32 cellular contexts compared by ENCODE assay signal in genomic region chr6:64817525-64817924, GRCh38.
"Had no signal": no experiment of that assay in that cellular context is flagged by ENCODE, and none has a peak within 500 bp of the region (broad histone marks: within the 10 kb centered on the region; RNA-seq: fewer than 3 reads in every experiment).

No MANE protein-coding gene starts in this region.

- H3K4me3 ChIP-seq: pancreas, prostate gland, skin epidermis, testis, transverse colon had no signal

- H3K4me1 ChIP-seq: pancreas, prostate gland, testis had no signal

- H3K27ac Mint-ChIP-seq: activated CD4-positive, alpha-beta memory T cell treated with anti-CD3 and anti-CD28 coated beads, Interleukin-2, amount 10 ng/mL, durations not matched to agents 7 days and 5 days; activated CD4-positive, alpha-beta T cell treated with anti-CD3 and anti-CD28 coated beads, Interleukin-2, amount 10 ng/mL, durations not matched to agents 7 days and 5 days; activated T-cell treated with anti-CD3 and anti-CD28 coated beads, Interleukin-2, amount 50 U/mL, for 24 hours; effector memory CD8-positive, alpha-beta T cell; memory B cell; naive thymus-derived CD4-positive, alpha-beta T cell had no signal

- H3K4me1 Mint-ChIP-seq: activated CD4-positive, alpha-beta memory T cell treated with anti-CD3 and anti-CD28 coated beads, Interleukin-2, amount 10 ng/mL, durations not matched to agents 7 days and 5 days; activated CD4-positive, alpha-beta T cell treated with anti-CD3 and anti-CD28 coated beads, Interleukin-2, amount 10 ng/mL, durations not matched to agents 7 days and 5 days; memory B cell; naive thymus-derived CD4-positive, alpha-beta T cell; neural crest cell had no signal

- H3K27me3 ChIP-seq: brain microvascular endothelial cell, pancreas, testis, transverse colon had no signal

- H3K4me3 Mint-ChIP-seq: activated CD4-positive, alpha-beta memory T cell treated with anti-CD3 and anti-CD28 coated beads, Interleukin-2, amount 10 ng/mL, durations not matched to agents 7 days and 5 days; activated CD4-positive, alpha-beta T cell treated with anti-CD3 and anti-CD28 coated beads, Interleukin-2, amount 10 ng/mL, durations not matched to agents 7 days and 5 days; activated T-cell treated with anti-CD3 and anti-CD28 coated beads, Interleukin-2, amount 50 U/mL, for 24 hours; effector memory CD8-positive, alpha-beta T cell; memory B cell; naive thymus-derived CD4-positive, alpha-beta T cell; neural crest cell had no signal

- H3K36me3 ChIP-seq: brain microvascular endothelial cell, pancreas, prostate gland, transverse colon had no signal

- H3K27ac ChIP-seq: brain microvascular endothelial cell, pancreas, prostate gland, skin epidermis, testis, transverse colon had no signal

- FAIRE-seq: astrocyte, keratinocyte, pancreas, urothelium cell line had no signal

- H3K27me3 Mint-ChIP-seq: activated CD4-positive, alpha-beta memory T cell treated with anti-CD3 and anti-CD28 coated beads, Interleukin-2, amount 10 ng/mL, durations not matched to agents 7 days and 5 days; activated CD4-positive, alpha-beta T cell treated with anti-CD3 and anti-CD28 coated beads, Interleukin-2, amount 10 ng/mL, durations not matched to agents 7 days and 5 days; activated T-cell treated with anti-CD3 and anti-CD28 coated beads, Interleukin-2, amount 50 U/mL, for 24 hours; effector memory CD8-positive, alpha-beta T cell; memory B cell; naive thymus-derived CD4-positive, alpha-beta T cell had no signal

- H3K9me3 ChIP-seq: pancreas, prostate gland, testis, transverse colon had no signal

- H3K36me3 Mint-ChIP-seq: memory B cell; naive thymus-derived CD4-positive, alpha-beta T cell had no signal

- DNase-seq: activated CD4-positive, alpha-beta memory T cell treated with anti-CD3 and anti-CD28 coated beads, Interleukin-2, amount 10 ng/mL, durations not matched to agents 7 days and 5 days; activated CD4-positive, alpha-beta T cell treated with anti-CD3 and anti-CD28 coated beads for 1 hour; activated CD4-positive, alpha-beta T cell treated with anti-CD3 and anti-CD28 coated beads, Interleukin-2, amount 10 ng/mL, durations not matched to agents 7 days and 5 days; activated CD8-positive, alpha-beta memory T cell treated with anti-CD3 and anti-CD28 coated beads, Interleukin-2, amount 50 U/mL, for 48 hours; activated gamma-delta T cell treated with Interleukin-2 at 50 U/mL for 16 hours; activated naive CD4-positive, alpha-beta T cell treated with anti-CD3 and anti-CD28 coated beads, Interleukin-2, amount 50 U/mL, for 16 hours; activated T-cell treated with anti-CD3 and anti-CD28 coated beads, Interleukin-2, amount 50 U/mL, for 24 hours; amniotic stem cell; brain microvascular endothelial cell; cortex of kidney; effector memory CD8-positive, alpha-beta T cell; foreskin fibroblast; head of caudate nucleus; hippocampal formation; left cardiac atrium; midbrain; naive thymus-derived CD4-positive, alpha-beta T cell; nucleus accumbens; pancreas; retina; stimulated activated CD4-positive, alpha-beta T cell treated with anti-CD3 and anti-CD28 coated beads, Interleukin-12 subunit alpha, Interleukin-12 subunit beta, amount 100 ng/mL, for 4 hours; stimulated activated CD4-positive, alpha-beta T cell treated with anti-CD3 and anti-CD28 coated beads, Interleukin-4, amount 100 ng/mL, for 1 hour; stimulated activated naive CD8-positive, alpha-beta T cell treated with anti-CD3 and anti-CD28 coated beads, Interleukin-15, Interleukin-2, amounts not matched to agents 100 U/mL and 50 U/mL, for 24 hours; testis; transverse colon had no signal

- H3K9me3 Mint-ChIP-seq: activated CD4-positive, alpha-beta T cell treated with anti-CD3 and anti-CD28 coated beads, Interleukin-2, amount 10 ng/mL, durations not matched to agents 7 days and 5 days; neural crest cell had no signal
